10 cellular contexts compared by ENCODE assay signal in genomic region chr12:110046451-110047187, GRCh38. TPM values are rescaled to one million over a fixed set of nuclear protein-coding genes. Genes with fewer than 3 reads are reported as not detected.
DNase-seq lines count a peak whose midpoint lies in the region; ATAC-seq and TF ChIP-seq lines count a peak whose summit lies in the region.
"Had no signal": no experiment of that assay in that cellular context is flagged by ENCODE, and none has a peak within 500 bp of the region (broad histone marks: within the 10 kb centered on the region; RNA-seq: fewer than 3 reads in every experiment).

No MANE protein-coding gene starts in this region.

- TF ChIP-seq CTCF in endothelial cell (IDR thresholded peaks at IDR 0.05; ENCODE audit: unreplicated experiment) (no peak), progenitor cell of endocrine pancreas (IDR thresholded peaks at IDR 0.05; ENCODE audit: unreplicated experiment) (no peak)

- no peaks in the 10 kb centered on the region for H3K27me3 Mint-ChIP-seq in activated CD4-positive, alpha-beta T cell treated with anti-CD3 and anti-CD28 coated beads, Interleukin-2, amount 10 ng/mL, durations not matched to agents 24 days and 14 days
- H3K27me3 Mint-ChIP-seq in endothelial cell (ENCODE audit: unreplicated experiment) (peaks cover 6% of the 10 kb centered on the region), progenitor cell of endocrine pancreas (no peaks in the 10 kb centered on the region)
- H3K27me3 Mint-ChIP-seq: dendritic cell treated with granulocyte-macrophage colony-stimulating factor and Interleukin-4, amounts not matched to agents 40 ng/mL and 50 ng/mL, for 4 days had no signal

- intact Hi-C loops in activated CD4-positive, alpha-beta T cell treated with anti-CD3 and anti-CD28 coated beads, Interleukin-2, amount 10 ng/mL, durations not matched to agents 24 days and 14 days (cut with micrococcal nuclease), result loop anchor here (2.0 kb wide), 1 partner anchor 14 kb away; no protein-coding TSS in a partner anchor

- DNase-seq in activated CD4-positive, alpha-beta T cell treated with anti-CD3 and anti-CD28 coated beads, Interleukin-2, amount 10 ng/mL, durations not matched to agents 24 days and 14 days, result no peak
- no peak for DNase-seq in activated CD4-positive, alpha-beta T cell treated with anti-CD3 and anti-CD28 coated beads for 4 hours
- DNase-seq in OCI-M1 (lab: John Stamatoyannopoulos, UW) (peak; percentile 20), endothelial cell (ENCODE audit: low spot score) (no peak), progenitor cell of endocrine pancreas (ENCODE audit: low spot score, unreplicated experiment) (no peak), UCSD-AML1 (lab: John Stamatoyannopoulos, UW; ENCODE audit: unreplicated experiment) (no peak), iPS-NIHi11 (ENCODE audit: low spot score) (no peak)
- DNase-seq: NCI-H1105 treated with DMSO at 0.1 percent for 48 hours had no signal

- H3K36me3 Mint-ChIP-seq in activated CD4-positive, alpha-beta T cell treated with anti-CD3 and anti-CD28 coated beads, Interleukin-2, amount 10 ng/mL, durations not matched to agents 24 days and 14 days (ENCODE audit: low read depth), result peaks cover 23% of the 10 kb centered on the region
- H3K36me3 Mint-ChIP-seq in endothelial cell (ENCODE audit: low read depth, unreplicated experiment) (peaks cover 20% of the 10 kb centered on the region), progenitor cell of endocrine pancreas (ENCODE audit: insufficient read depth) (peaks cover 10% of the 10 kb centered on the region)

- peak overlapping the region; percentile 87 for H3K4me3 Mint-ChIP-seq in activated CD4-positive, alpha-beta T cell treated with anti-CD3 and anti-CD28 coated beads, Interleukin-2, amount 10 ng/mL, durations not matched to agents 24 days and 14 days
- H3K4me3 Mint-ChIP-seq in endothelial cell (ENCODE audit: unreplicated experiment), result peak overlapping the region; percentile 95
- peak overlapping the region; percentile 81 for H3K4me3 Mint-ChIP-seq in progenitor cell of endocrine pancreas (ENCODE audit: low read depth)

- no peak for ATAC-seq in GM21576 (IDR thresholded peaks at IDR 0.05; ENCODE audit: unreplicated experiment)

- H3K4me1 Mint-ChIP-seq in activated CD4-positive, alpha-beta T cell treated with anti-CD3 and anti-CD28 coated beads, Interleukin-2, amount 10 ng/mL, durations not matched to agents 24 days and 14 days, result peaks cover 34% of the 10 kb centered on the region
- H3K4me1 Mint-ChIP-seq in endothelial cell (ENCODE audit: unreplicated experiment) (peaks cover 31% of the 10 kb centered on the region), progenitor cell of endocrine pancreas (ENCODE audit: low read depth) (peaks cover 25% of the 10 kb centered on the region)

- H3K9me3 Mint-ChIP-seq in activated CD4-positive, alpha-beta T cell treated with anti-CD3 and anti-CD28 coated beads, Interleukin-2, amount 10 ng/mL, durations not matched to agents 24 days and 14 days, result no peaks in the 10 kb centered on the region
- no peaks in the 10 kb centered on the region for H3K9me3 Mint-ChIP-seq in endothelial cell (ENCODE audit: unreplicated experiment)
- H3K9me3 Mint-ChIP-seq in progenitor cell of endocrine pancreas (ENCODE audit: low read depth), result no peaks in the 10 kb centered on the region
- H3K9me3 Mint-ChIP-seq: dendritic cell treated with granulocyte-macrophage colony-stimulating factor and Interleukin-4, amounts not matched to agents 40 ng/mL and 50 ng/mL, for 4 days had no signal

- H3K27ac Mint-ChIP-seq in activated CD4-positive, alpha-beta T cell treated with anti-CD3 and anti-CD28 coated beads, Interleukin-2, amount 10 ng/mL, durations not matched to agents 24 days and 14 days, result peak overlapping the region; percentile 15
- H3K27ac Mint-ChIP-seq in endothelial cell (ENCODE audit: unreplicated experiment) (no peak overlapping the region), progenitor cell of endocrine pancreas (no peak overlapping the region)

RNA-seq across cellular contexts. Expression of gene C12orf76, which starts 1.7 kb away (rescaled TPM):
- total RNA-seq in activated CD4-positive, alpha-beta T cell treated with anti-CD3 and anti-CD28 coated beads, Interleukin-2, amount 10 ng/mL, durations not matched to agents 24 days and 14 days, result 21.3 and 25.1 TPM in 2 replicates
- 21.9 TPM for total RNA-seq in endothelial cell (ENCODE audit: unreplicated experiment)
- total RNA-seq in progenitor cell of endocrine pancreas, result 29.3 and 31.6 TPM in 2 replicates

RNA-seq across cellular contexts. Expression of gene ANKRD13A, which starts 47.4 kb away (rescaled TPM):
- total RNA-seq in activated CD4-positive, alpha-beta T cell treated with anti-CD3 and anti-CD28 coated beads, Interleukin-2, amount 10 ng/mL, durations not matched to agents 24 days and 14 days, result 60.6 and 62.5 TPM in 2 replicates
- total RNA-seq in endothelial cell (ENCODE audit: unreplicated experiment) (55.4 TPM), progenitor cell of endocrine pancreas (36.0 and 38.0 TPM in 2 replicates)

RNA-seq across cellular contexts. Expression of gene GIT2, which starts 50.5 kb away (rescaled TPM):
- total RNA-seq in activated CD4-positive, alpha-beta T cell treated with anti-CD3 and anti-CD28 coated beads, Interleukin-2, amount 10 ng/mL, durations not matched to agents 24 days and 14 days, result 87.1 and 88.6 TPM in 2 replicates
- total RNA-seq in endothelial cell (ENCODE audit: unreplicated experiment), result 89.1 TPM
- total RNA-seq in progenitor cell of endocrine pancreas, result 37.5 and 40.7 TPM in 2 replicates
